10 cellular contexts compared by ENCODE assay signal in the genomic region with DNA sequence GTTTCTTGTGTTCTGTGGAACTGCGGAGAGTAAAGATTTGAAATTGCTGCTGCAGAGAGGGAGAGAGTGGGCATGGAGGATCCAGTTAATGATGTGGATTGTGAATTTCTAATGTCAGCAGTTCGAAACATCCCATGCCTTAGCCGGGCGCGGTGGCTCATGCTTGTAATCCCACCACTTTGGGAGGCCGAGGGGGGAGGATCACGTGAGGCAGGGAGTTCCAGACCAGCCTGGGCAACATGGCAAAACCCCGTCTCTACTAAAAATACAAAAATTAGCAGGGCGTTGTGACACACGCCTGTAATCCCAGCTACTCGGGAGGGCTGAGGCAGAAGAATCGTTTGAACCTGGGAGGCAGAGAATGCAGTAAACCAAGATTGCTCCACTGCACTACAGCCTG. TPM values are rescaled to one million over a fixed set of nuclear protein-coding genes. Genes with fewer than 3 reads are reported as not detected.
DNase-seq lines count a peak whose midpoint lies in the region; ATAC-seq and TF ChIP-seq lines count a peak whose summit lies in the region.
"Had no signal": no experiment of that assay in that cellular context is flagged by ENCODE, and none has a peak within 500 bp of the region (broad histone marks: within the 10 kb centered on the region; RNA-seq: fewer than 3 reads in every experiment).

No MANE protein-coding gene starts in this region.

- intact Hi-C loops in ascending aorta (cut with DNase I): loop anchor here (2.0 to 10.0 kb wide), 2 partner anchors 153 to 637 kb away; a partner anchor contains a TSS
- intact Hi-C loops in right lobe of liver (cut with DNase I): no loop called here

- peak overlapping the region; percentile 76 to 79 for H3K4me3 ChIP-seq in ascending aorta
- no peak overlapping the region for H3K4me3 ChIP-seq in right lobe of liver
- H3K4me3 ChIP-seq: K562 had no signal

- H3K9me3 ChIP-seq in ascending aorta (no peaks in the 10 kb centered on the region), right lobe of liver (no peaks in the 10 kb centered on the region)

- no peak for ATAC-seq in right lobe of liver

- 90% methylated on average over 12 of the region's 12 CpGs for WGBS in right lobe of liver (ENCODE audit: insufficient coverage, low coverage, low lambda C conversion rate, missing lambda C conversion rate)

- peaks cover 12 to 32% of the 10 kb centered on the region in 2 donors for H3K4me1 ChIP-seq in ascending aorta
- H3K4me1 ChIP-seq in right lobe of liver: peaks cover 0 to 6% (median 0%) of the 10 kb centered on the region in 4 donors

- no peaks in the 10 kb centered on the region for H3K27me3 ChIP-seq in ascending aorta
- H3K27me3 ChIP-seq in right lobe of liver: no peaks in the 10 kb centered on the region

- H3K27ac ChIP-seq in ascending aorta: peak overlapping the region; percentile 98 to 99
- H3K27ac ChIP-seq in right lobe of liver: peak overlapping the region in 2 of 3 donors; percentile 62 to 64

- DNase-seq in LHCN-M2 (ENCODE audit: low read depth) (peak; percentile 12), ascending aorta (ENCODE audit: low spot score in 2 of 2) (no peak), right lobe of liver (no peak), stromal cell of bone marrow (ENCODE audit: low read depth) (peak; percentile 17), activated gamma-delta T cell (lab: John Stamatoyannopoulos, UW) (no peak), NCI-H1417 (lab: John Stamatoyannopoulos, UW) (no peak)
- no peak for DNase-seq in stimulated activated CD4-positive, alpha-beta T cell treated with anti-CD3 and anti-CD28 coated beads, Interleukin-4, amount 100 ng/mL, for 24 hours
- DNase-seq: central memory CD4-positive, alpha-beta T cell; midbrain had no signal

- TF ChIP-seq POLR2A in right lobe of liver (IDR thresholded peaks at IDR 0.05): no peak

- TF ChIP-seq CTCF in ascending aorta (IDR thresholded peaks at IDR 0.05) (no peak), right lobe of liver (IDR thresholded peaks at IDR 0.05) (no peak)

- H3K36me3 ChIP-seq in ascending aorta: peaks cover 0 to 2% of the 10 kb centered on the region in 2 donors
- no peaks in the 10 kb centered on the region for H3K36me3 ChIP-seq in right lobe of liver

RNA-seq across cellular contexts. Expression of a gene that starts 1.1 kb away (rescaled TPM):
- 376 and 433 TPM in 2 replicates for total RNA-seq in LHCN-M2 (2014; rRNA removed)
- polyA plus RNA-seq in LHCN-M2 (2012): 156 TPM
- 596 TPM for total RNA-seq in ascending aorta
- total RNA-seq in right lobe of liver: 10 to 100 TPM in 1 of 6 experiments, 1 to 10 TPM in 5; 2.6 to 11.2 (median 4.1) TPM
- polyA plus RNA-seq: K562 had no signal

Comparison
In these comparisons a context has a peak if more than half of its experiments do, and no peak if none do; other contexts are left out.
1. DNase-seq: peak in LHCN-M2 (single experiment) and stromal cell of bone marrow (single experiment); none in ascending aorta (0 of 2), right lobe of liver (0 of 3), activated gamma-delta T cell (single experiment), NCI-H1417 (0 of 3) and stimulated activated CD4-positive, alpha-beta T cell treated with anti-CD3 and anti-CD28 coated beads, Interleukin-4, amount 100 ng/mL, for 24 hours (single experiment).
2. H3K4me3 ChIP-seq: peak in ascending aorta (2 of 2); none in right lobe of liver (0 of 3).
3. RNA of a gene that starts 1.1 kb away (total RNA-seq): 596 TPM in ascending aorta (single experiment) and 376 to 433 TPM in LHCN-M2; 2.6 to 11.2 TPM in right lobe of liver; every median in the first group is over 10 times any median in the second.